In genomic region chr3:169812844-169813677, GRCh38 we compare ENCODE assay signal across 9 cellular contexts. TPM values are rescaled to one million over a fixed set of nuclear protein-coding genes. Genes with fewer than 3 reads are reported as not detected.
A peak's percentile ranks its signal among the peaks of the same experiment; 100 is the strongest.
DNase-seq lines count a peak whose midpoint lies in the region; ATAC-seq, FAIRE-seq and TF ChIP-seq lines count a peak whose summit lies in the region.
"Had no signal": no experiment of that assay in that cellular context is flagged by ENCODE, and none has a peak within 500 bp of the region (broad histone marks: within the 10 kb centered on the region; RNA-seq: fewer than 3 reads in every experiment).

Gene LRRC34, minus strand, starts transcription at chr3:169812904. Its CDS starts 356 bp downstream, at chr3:169812548.
Gene LRRIQ4, plus strand, starts transcription at chr3:169812870. Its CDS starts 9,052 bp downstream, at chr3:169821922.

- TF ChIP-seq CTCF in D721Med (IDR thresholded peaks at IDR 0.05; ENCODE audit: insufficient read depth, missing control alignments) (no peak), heart right ventricle (IDR thresholded peaks at IDR 0.05) (no peak)

- H3K4me1 Mint-ChIP-seq in activated naive CD8-positive, alpha-beta T cell (ENCODE audit: low read depth), result peaks cover 21% of the 10 kb centered on the region

- H3K9me3 ChIP-seq in KOPT-K1 (ENCODE audit: insufficient read depth, low read length, poor library complexity, severe bottlenecking) (peaks cover 13% of the 10 kb centered on the region), heart right ventricle (peaks cover 0 to 17% (median 4%) of the 10 kb centered on the region in 11 donors)

- intact Hi-C loops in heart right ventricle (cut with DNase I), result no loop called here
- intact Hi-C loops in posterior vena cava (cut with DNase I), result no loop called here

- H3K36me3 Mint-ChIP-seq in activated naive CD8-positive, alpha-beta T cell, result peaks cover 2% of the 10 kb centered on the region

- H3K27me3 ChIP-seq in heart right ventricle, result no peaks in the 10 kb centered on the region

- H3K9me3 Mint-ChIP-seq in activated naive CD8-positive, alpha-beta T cell (ENCODE audit: low read depth), result peaks cover 10% of the 10 kb centered on the region

- FAIRE-seq in D721Med (lab: Jason Lieb, UNC), result peak; percentile 89
- FAIRE-seq: endometrium had no signal

- H3K27ac ChIP-seq in KOPT-K1 (ENCODE audit: low read depth, low read length, poor library complexity, severe bottlenecking) (peak within 1 kb of the TSS; percentile 76), heart right ventricle (peak within 1 kb of the TSS; percentile 7 to 86 (median 74))

- ATAC-seq in GM21528 (IDR thresholded peaks at IDR 0.05; ENCODE audit: low FRiP score, unreplicated experiment) (peak; percentile 68), heart right ventricle (peak; percentile 40 to 81 (median 74))

- peaks cover 0 to 29% (median 12%) of the 10 kb centered on the region in 9 donors for H3K4me1 ChIP-seq in heart right ventricle

- peaks cover 4% of the 10 kb centered on the region; the same call in 1 of the 2 replicates for H3K36me3 ChIP-seq in KOPT-K1 (ENCODE audit: insufficient read depth, low read length)
- H3K36me3 ChIP-seq in heart right ventricle, result no peaks in the 10 kb centered on the region

- peak within 1 kb of the TSS; percentile 88 for H3K4me3 Mint-ChIP-seq in activated naive CD8-positive, alpha-beta T cell

- peak within 1 kb of the TSS; percentile 81 for H3K27ac Mint-ChIP-seq in activated naive CD8-positive, alpha-beta T cell

- DNase-seq in D721Med (ENCODE audit: insufficient read length, low spot score) (no peak), SIG-M5 (lab: John Stamatoyannopoulos, UW) (peak; percentile 50), heart right ventricle (peak; percentile 64 to 69), posterior vena cava (ENCODE audit: low spot score) (peak; percentile 92), ureter (ENCODE audit: low spot score) (peak; percentile 73)

- no peaks in the 10 kb centered on the region for H3K27me3 Mint-ChIP-seq in activated naive CD8-positive, alpha-beta T cell

- WGBS in heart right ventricle, 2 donors, result 33 to 41% methylated on average over 20 of the region's 20 CpGs

- peak within 1 kb of the TSS; percentile 33 to 77 (median 63) for H3K4me3 ChIP-seq in heart right ventricle

RNA-seq across cellular contexts. Expression of gene LRRC34, which starts in this region (rescaled TPM):
- total RNA-seq in heart right ventricle (1 to 10 TPM in 8 of 10 donors, under 1 TPM in 2; 0.66 to 3.1 (median 1.6) TPM), posterior vena cava (1 to 10 TPM; 1.9 to 4.8 TPM), ureter (4.5 TPM)
- 1 to 10 TPM in 1 of 2 donors, under 1 TPM in 1; 0.80 to 4.4 TPM for polyA plus RNA-seq in heart right ventricle

RNA-seq across cellular contexts. Expression of gene LRRIQ4, which starts in this region (rescaled TPM):
- under 1 TPM in 2 of 10 donors, not detected in 8; 0.14 to 0.24 TPM for total RNA-seq in heart right ventricle
- not detected for polyA plus RNA-seq in heart right ventricle
- not detected for total RNA-seq in posterior vena cava
- total RNA-seq in ureter, result not detected
